In the genomic region with DNA sequence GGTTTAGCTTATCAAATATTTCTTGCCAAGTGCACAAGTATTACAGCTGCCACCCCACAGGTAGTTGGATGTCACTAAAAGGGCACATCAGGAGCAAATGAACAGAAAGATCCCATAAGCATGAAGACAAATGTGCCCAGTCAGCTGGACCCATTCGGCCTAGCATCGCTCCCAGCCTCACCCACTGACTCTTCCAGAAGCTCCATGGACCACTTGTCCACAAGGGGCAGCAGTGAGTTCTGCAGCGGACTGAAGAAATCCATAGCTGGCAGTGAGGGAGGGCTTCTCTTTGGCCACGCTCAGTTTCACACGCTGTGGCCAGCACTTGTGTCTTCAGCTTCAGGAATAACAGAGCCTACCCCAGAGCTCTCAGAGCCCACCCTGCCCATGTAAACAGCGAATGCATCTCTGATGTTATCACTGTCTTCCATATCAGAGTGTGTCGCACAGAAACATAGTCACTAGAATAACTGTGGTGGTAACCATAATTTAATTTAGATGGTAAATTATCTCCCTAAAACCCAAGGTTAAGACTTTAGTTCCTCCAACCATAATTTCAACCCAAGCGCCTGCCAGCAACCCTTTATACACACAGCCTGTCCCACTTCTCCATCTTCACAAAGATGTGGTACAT, we compare ENCODE assay signal across 8 cellular contexts. TPM values are rescaled to one million over a fixed set of nuclear protein-coding genes. Genes with fewer than 3 reads are reported as not detected.
DNase-seq lines count a peak whose midpoint lies in the region; ATAC-seq and TF ChIP-seq lines count a peak whose summit lies in the region.

No MANE protein-coding gene starts in this region.

- ATAC-seq in HG02870 (IDR thresholded peaks at IDR 0.05; ENCODE audit: unreplicated experiment) (peak; percentile 70), lung (ENCODE audit: insufficient read depth, low FRiP score) (peak; percentile 80)

- WGBS in lung, 2 donors: 43 to 46% methylated on average over 8 of the region's 8 CpGs

- no peaks in the 10 kb centered on the region for H3K36me3 ChIP-seq in lung (ENCODE audit: control insufficient read depth in 2 of 2, insufficient read depth in 2 of 2, low read length in 2 of 2)

- no peaks in the 10 kb centered on the region for H3K4me1 ChIP-seq in lung (ENCODE audit: control insufficient read depth in 2 of 2, insufficient read depth in 2 of 2, low read length in 2 of 2)

- peak; percentile 72 for TF ChIP-seq CTCF in coronary artery (IDR thresholded peaks at IDR 0.05)
- peak; percentile 41 for TF ChIP-seq CTCF in lung (IDR thresholded peaks at IDR 0.05; ENCODE audit: control extremely low read depth, extremely low read depth)

- no peak overlapping the region for H3K27ac ChIP-seq in coronary artery
- no peak overlapping the region for H3K27ac ChIP-seq in lung (ENCODE audit: low read depth in 1 of 2, low read length in 1 of 2)

- H3K27me3 ChIP-seq in lung (ENCODE audit: control insufficient read depth, insufficient read depth): no peaks in the 10 kb centered on the region

- peak; percentile 8 for DNase-seq in NK-92 treated with Interleukin-12 subunit alpha and Interleukin-12 subunit beta, amount 100 ng/mL, for 24 hours (lab: John Stamatoyannopoulos, UW)
- DNase-seq in NK-92 (lab: John Stamatoyannopoulos, UW; ENCODE audit: unreplicated experiment) (no peak), NCI-H345 treated with DMSO at 0.1 percent for 48 hours (lab: John Stamatoyannopoulos, UW; ENCODE audit: unreplicated experiment) (peak; percentile 8), coronary artery (ENCODE audit: low spot score) (no peak), lung (ENCODE audit: low spot score) (peak; percentile 63)
- DNase-seq in activated CD4-positive, alpha-beta T cell treated with anti-CD3 and anti-CD28 coated beads for 48 hours: peak; percentile 76
- DNase-seq in stimulated activated CD8-positive, alpha-beta memory T cell treated with anti-CD3 and anti-CD28 coated beads, Interleukin-12 subunit alpha, Interleukin-12 subunit beta, amount 100 ng/mL, for 24 hours (ENCODE audit: extremely low read depth): peak; percentile 11

- no peak overlapping the region for H3K4me3 ChIP-seq in coronary artery
- H3K4me3 ChIP-seq in lung: no peak overlapping the region

- no peaks in the 10 kb centered on the region for H3K9me3 ChIP-seq in lung (ENCODE audit: control insufficient read depth in 2 of 2, insufficient read depth in 1 of 2, low read length in 1 of 2)

RNA-seq across cellular contexts. Expression of a gene that starts 15.8 kb away (rescaled TPM):
- total RNA-seq in lung: not detected
- not detected for polyA plus RNA-seq in lung

Comparison
In these comparisons a context has a peak if more than half of its experiments do, and no peak if none do; other contexts are left out.
1. DNase-seq: peak in NK-92 treated with Interleukin-12 subunit alpha and Interleukin-12 subunit beta, amount 100 ng/mL, for 24 hours (single experiment), NCI-H345 treated with DMSO at 0.1 percent for 48 hours (single experiment), activated CD4-positive, alpha-beta T cell treated with anti-CD3 and anti-CD28 coated beads for 48 hours (single experiment), lung (single experiment) and stimulated activated CD8-positive, alpha-beta memory T cell treated with anti-CD3 and anti-CD28 coated beads, Interleukin-12 subunit alpha, Interleukin-12 subunit beta, amount 100 ng/mL, for 24 hours (single experiment); none in NK-92 (single experiment) and coronary artery (single experiment).